In the genomic region with DNA sequence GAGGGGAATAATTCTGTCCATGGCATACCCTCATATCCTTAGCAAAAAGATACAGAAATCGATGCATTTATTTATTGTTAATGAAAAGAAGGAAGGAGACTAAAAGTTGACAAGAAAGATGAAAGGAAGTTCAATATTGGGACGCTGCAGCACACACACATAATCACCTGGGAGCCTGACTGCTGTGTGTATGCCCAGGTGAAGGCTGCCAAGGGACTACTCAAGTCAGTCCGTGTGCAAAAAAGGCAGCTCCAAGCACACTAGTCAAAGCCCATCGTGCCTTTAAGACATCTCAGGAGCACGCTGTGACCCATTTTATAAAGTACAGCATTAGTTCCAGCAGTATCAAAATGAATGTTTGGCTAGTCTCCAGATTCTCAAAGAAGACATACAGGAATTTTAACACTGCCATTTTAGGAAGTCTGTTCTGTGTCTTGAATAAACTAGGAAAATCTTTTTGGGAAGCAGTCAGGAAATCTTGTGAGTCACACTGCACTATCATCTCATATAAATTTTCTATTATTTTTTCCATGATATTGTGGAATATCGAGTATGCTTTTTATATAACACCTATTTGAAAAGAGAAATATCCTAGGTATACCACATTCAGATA, we compare ENCODE assay signal across 23 cellular contexts.
DNase-seq lines count a peak whose midpoint lies in the region; ATAC-seq, FAIRE-seq and TF ChIP-seq lines count a peak whose summit lies in the region.
"Had no signal": no experiment of that assay in that cellular context is flagged by ENCODE, and none has a peak within 500 bp of the region (broad histone marks: within the 10 kb centered on the region; RNA-seq: fewer than 3 reads in every experiment).

No MANE protein-coding gene starts in this region.

- H4K20me1 ChIP-seq in SK-N-SH (ENCODE audit: insufficient read depth) (no peaks in the 10 kb centered on the region), endothelial cell of umbilical vein (replicated peaks; ENCODE audit: control insufficient read depth, extremely low read depth, insufficient read depth, low read length) (no peaks in the 10 kb centered on the region)
- H4K20me1 ChIP-seq: BLaER1 had no signal

- H3K79me2 ChIP-seq in SK-N-SH (ENCODE audit: insufficient read depth) = no peaks in the 10 kb centered on the region
- H3K79me2 ChIP-seq in endothelial cell of umbilical vein (ENCODE audit: control insufficient read depth, insufficient read depth, low read length) = no peaks in the 10 kb centered on the region

- ATAC-seq in SK-N-SH treated with all-trans-retinoic acid at 6 μM for 48 hours = peak; percentile 36; the same call in 2 of the 3 replicates
- ATAC-seq in HG03354 (IDR thresholded peaks at IDR 0.05; ENCODE audit: poor library complexity, severe bottlenecking, unreplicated experiment) = no peak
- ATAC-seq: CD8-positive, alpha-beta T cell; HCT116 had no signal

- TF ChIP-seq CTCF in SK-N-SH (IDR thresholded peaks at IDR 0.05) (no peak), endothelial cell of umbilical vein (IDR thresholded peaks at IDR 0.05; ENCODE audit: extremely low read depth in 1 of 2, insufficient read depth in 1 of 2, low read depth in 1 of 2, low read length in 2 of 2) (no peak), liver (IDR thresholded peaks at IDR 0.05; ENCODE audit: low read depth, low read length, missing input control) (no peak), esophagus squamous epithelium (IDR thresholded peaks at IDR 0.05) (no peak)

- TF ChIP-seq POLR2A in endothelial cell of umbilical vein (IDR thresholded peaks at IDR 0.05; ENCODE audit: low read depth, low read length) = no peak
- no peak for TF ChIP-seq POLR2A in esophagus squamous epithelium (IDR thresholded peaks at IDR 0.05)

- TF ChIP-seq RAD21 in SK-N-SH (IDR thresholded peaks at IDR 0.05; ENCODE audit: low read length) (no peak), liver (IDR thresholded peaks at IDR 0.05) (no peak)

- H3K4me1 ChIP-seq in SK-N-SH (ENCODE audit: control insufficient read depth in 1 of 2, insufficient read depth in 2 of 2, low read depth in 1 of 2, low read length in 1 of 2) (peaks cover 0 to 3% of the 10 kb centered on the region in 2 experiments; a peak in 1 of 4 replicates), endothelial cell of umbilical vein (ENCODE audit: control insufficient read depth, extremely low read depth, insufficient read depth, low read length) (peaks cover 5% of the 10 kb centered on the region), liver (ENCODE audit: control insufficient read depth in 4 of 4, insufficient read depth in 4 of 4, low read length in 3 of 4) (peaks cover 0 to 10% (median 0%) of the 10 kb centered on the region in 4 donors), esophagus squamous epithelium (no peaks in the 10 kb centered on the region)
- H3K4me1 ChIP-seq: BLaER1 had no signal

- H3K9me2 ChIP-seq in SK-N-SH = no peaks in the 10 kb centered on the region

- intact Hi-C loops in endothelial cell of umbilical vein (cut with micrococcal nuclease) (no loop called here), esophagus squamous epithelium (cut with DNase I) (no loop called here)

- no peak overlapping the region for H3K9ac ChIP-seq in SK-N-SH
- H3K9ac ChIP-seq in endothelial cell of umbilical vein (replicated peaks; ENCODE audit: extremely low read depth, insufficient read depth, low read length) = no peak overlapping the region
- H3K9ac ChIP-seq in liver (ENCODE audit: low read depth in 1 of 2, low read length in 2 of 2) = no peak overlapping the region
- H3K9ac ChIP-seq: BLaER1, GM23248 had no signal

- H3K27ac ChIP-seq in SK-N-SH (ENCODE audit: low read depth in 2 of 2, low read length in 1 of 2) (no peak overlapping the region), endothelial cell of umbilical vein (ENCODE audit: insufficient read depth, low read depth, low read length) (no peak overlapping the region), liver (ENCODE audit: low read depth in 1 of 2, low read length in 2 of 2) (no peak overlapping the region), esophagus squamous epithelium (no peak overlapping the region)
- H3K27ac ChIP-seq: 22Rv1, BLaER1, C4-2B, GM23248 had no signal

- H3K9me3 ChIP-seq in SK-N-SH (no peaks in the 10 kb centered on the region), endothelial cell of umbilical vein (replicated peaks; ENCODE audit: control insufficient read depth, insufficient read depth, low read length) (no peaks in the 10 kb centered on the region), liver (ENCODE audit: control insufficient read depth in 4 of 4, low read length in 3 of 4) (no peaks in the 10 kb centered on the region), esophagus squamous epithelium (no peaks in the 10 kb centered on the region)
- H3K9me3 ChIP-seq: BLaER1, Caco-2 had no signal

- dilution Hi-C loops in endothelial cell of umbilical vein (cut with MboI; ENCODE audit: extremely low pct_ligation_motif_present, low sequenced_read_pairs) = no loop called here

- H3K4me2 ChIP-seq in SK-N-SH (no peak overlapping the region), endothelial cell of umbilical vein (ENCODE audit: insufficient read depth, low read length) (no peak overlapping the region)
- H3K4me2 ChIP-seq: BLaER1 had no signal

- H3K27me3 ChIP-seq in SK-N-SH (ENCODE audit: insufficient read depth) = no peaks in the 10 kb centered on the region
- no peaks in the 10 kb centered on the region for H3K27me3 ChIP-seq in endothelial cell of umbilical vein (ENCODE audit: control insufficient read depth in 2 of 2, insufficient read depth in 2 of 2, low read length in 2 of 2)
- H3K27me3 ChIP-seq in liver (ENCODE audit: control insufficient read depth in 4 of 4, insufficient read depth in 4 of 4, low read length in 3 of 4) = no peaks in the 10 kb centered on the region
- no peaks in the 10 kb centered on the region for H3K27me3 ChIP-seq in esophagus squamous epithelium
- H3K27me3 ChIP-seq: BLaER1 had no signal

- no peak for DNase-seq in SK-N-SH
- DNase-seq in endothelial cell of umbilical vein (ENCODE audit: low read depth, low spot score) = peak; percentile 67
- peak; percentile 19 for DNase-seq in pulmonary artery endothelial cell (ENCODE audit: low read depth, low spot score)
- DNase-seq in esophagus squamous epithelium (lab: John Stamatoyannopoulos, UW) = no peak
- DNase-seq in nucleus accumbens (lab: John Stamatoyannopoulos, UW) = no peak
- DNase-seq: Caco-2; CD4-positive, CD25-positive, alpha-beta regulatory T cell; CD8-positive, alpha-beta T cell; DMS153; DND-41; GM23248; H9 had no signal

- POLR2A ChIA-PET in SK-N-SH (lab: Yijun Ruan, JAX) (no interaction called here), endothelial cell of umbilical vein (lab: Charles Lee) (no interaction called here)

- CTCF ChIA-PET in SK-N-SH (lab: Yijun Ruan, JAX) (interaction anchor here (3.7 kb wide), 1 partner anchor 170 kb away, joined by 17 read pairs; no protein-coding TSS in a partner anchor), endothelial cell of umbilical vein (lab: Charles Lee) (no interaction called here)

- H3K9me1 ChIP-seq in endothelial cell of umbilical vein (replicated peaks; ENCODE audit: control insufficient read depth, extremely low read depth, insufficient read depth, low read length) = no peaks in the 10 kb centered on the region

- no peak for TF ChIP-seq EP300 in SK-N-SH (IDR thresholded peaks at IDR 0.05; ENCODE audit: borderline replicate concordance in 1 of 2, low read depth in 1 of 2, low read length in 1 of 2)

- H3K36me3 ChIP-seq in SK-N-SH (replicated peaks in 1 of 2; ENCODE audit: control insufficient read depth in 1 of 2, insufficient read depth in 2 of 2, low read length in 1 of 2) (no peaks in the 10 kb centered on the region), endothelial cell of umbilical vein (ENCODE audit: control insufficient read depth in 2 of 2, extremely low read depth in 1 of 2, insufficient read depth in 2 of 2, low read length in 2 of 2) (no peaks in the 10 kb centered on the region), liver (ENCODE audit: control insufficient read depth in 4 of 4, insufficient read depth in 3 of 4, low read depth in 1 of 4, low read length in 3 of 4) (no peaks in the 10 kb centered on the region), esophagus squamous epithelium (no peaks in the 10 kb centered on the region)
- H3K36me3 ChIP-seq: BLaER1 had no signal

- no peak overlapping the region for H2AFZ ChIP-seq in SK-N-SH (ENCODE audit: low read depth)
- H2AFZ ChIP-seq in endothelial cell of umbilical vein (ENCODE audit: low read depth, low read length) = peak overlapping the region; percentile 55
- H2AFZ ChIP-seq: GM23248 had no signal

- BruUV-seq in endothelial cell of umbilical vein (replicated peaks; lab: Mats Ljungman, UMichigan) = no TSS peak

- no peaks in the 10 kb centered on the region for H3F3A ChIP-seq in SK-N-SH (replicated peaks; ENCODE audit: insufficient read depth)

- WGBS in SK-N-SH (ENCODE audit: low lambda C conversion rate) = 25% methylated on average over 6 of the region's 6 CpGs
- 91% methylated on average over 6 of the region's 6 CpGs for WGBS in liver
- 36 to 55% methylated on average over 6 of the region's 6 CpGs for WGBS in esophagus squamous epithelium, 2 donors

- FAIRE-seq in endothelial cell of umbilical vein (lab: Jason Lieb, UNC) = peak; percentile 47
- FAIRE-seq: A204.1, G401.6, GM19239, H1 had no signal

- H3K4me3 ChIP-seq in SK-N-SH (ENCODE audit: low read depth in 2 of 2, low read length in 1 of 2) = no peak overlapping the region
- H3K4me3 ChIP-seq in endothelial cell of umbilical vein (replicated peaks in 1 of 3; ENCODE audit: insufficient read depth in 1 of 3, low read depth in 1 of 3, low read length in 3 of 3) = no peak overlapping the region
- H3K4me3 ChIP-seq in liver (ENCODE audit: low read depth in 1 of 3, low read length in 3 of 3) = no peak overlapping the region
- H3K4me3 ChIP-seq in esophagus squamous epithelium = no peak overlapping the region
- H3K4me3 ChIP-seq: BLaER1, GM23248 had no signal

TF ChIP-seq in SK-N-SH, 30 proteins besides CTCF, POLR2A, EP300 and RAD21 (continues in another document):
- TF ChIP-seq NRF1 (IDR thresholded peaks at IDR 0.05; ENCODE audit: low read depth, low read length) (no peak), JUND (IDR thresholded peaks at IDR 0.05) (no peak), MXI1 (IDR thresholded peaks at IDR 0.05; ENCODE audit: low read depth, low read length) (no peak), GABPA (IDR thresholded peaks at IDR 0.05; ENCODE audit: low read depth) (no peak)

TF ChIP-seq in endothelial cell of umbilical vein, 7 proteins besides CTCF, POLR2A, EP300 and RAD21 (continues in another document):
- TF ChIP-seq JUN (IDR thresholded peaks at IDR 0.05; ENCODE audit: borderline replicate concordance, insufficient read depth, insufficient read length, low read depth) (no peak), EZH2 (IDR thresholded peaks at IDR 0.05; ENCODE audit: borderline replicate concordance, low read depth, low read length, severe bottlenecking) (no peak), MYC (IDR thresholded peaks at IDR 0.05; ENCODE audit: low read depth, low read length) (no peak)

TF ChIP-seq in liver, 16 proteins besides CTCF, POLR2A, EP300 and RAD21 (continues in another document):
- TF ChIP-seq YY1 (IDR thresholded peaks at IDR 0.05) = no peak
- no peak for TF ChIP-seq TAF1 (conservative IDR thresholded peaks at IDR 0.05)

Comparison
In these comparisons a context has a peak if more than half of its experiments do, and no peak if none do; other contexts are left out.
1. DNase-seq: peak in endothelial cell of umbilical vein (single experiment) and pulmonary artery endothelial cell (single experiment); none in SK-N-SH (single experiment), esophagus squamous epithelium (single experiment) and nucleus accumbens (0 of 56).